In the genomic region with DNA sequence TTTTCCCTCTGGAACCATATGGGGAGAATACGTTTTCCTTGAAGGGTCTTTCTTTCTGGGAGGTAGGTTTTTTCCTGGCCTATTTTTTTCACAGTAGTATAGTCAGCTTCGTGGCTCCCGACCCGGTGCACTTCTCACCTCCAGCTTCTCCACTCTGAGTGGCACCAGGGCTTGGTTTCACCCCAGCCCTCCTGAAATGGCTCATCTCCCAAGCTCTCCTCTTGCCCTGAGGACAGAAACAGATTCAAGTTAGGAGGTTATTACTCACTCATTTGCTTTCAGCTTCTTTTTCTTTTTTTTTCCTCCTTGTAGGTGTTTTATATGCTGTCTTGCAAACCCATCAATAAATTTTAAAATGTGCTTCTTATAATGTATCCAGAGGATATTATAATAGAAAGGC, we compare ENCODE assay signal across 23 cellular contexts.
"Had no signal": no experiment of that assay in that cellular context is flagged by ENCODE, and none has a peak within 500 bp of the region (broad histone marks: within the 10 kb centered on the region; RNA-seq: fewer than 3 reads in every experiment).

No MANE protein-coding gene starts in this region.

- H3K4me3 ChIP-seq: hepatocyte, ovary, psoas muscle, skin epidermis, suprapubic skin, tibial nerve had no signal

- ATAC-seq: activated T-cell treated with anti-CD3 and anti-CD28 coated beads, Interleukin-2, amount 50 U/mL, for 72 hours; left ventricle myocardium superior; natural killer cell treated with Interleukin-12 subunit alpha and Interleukin-12 subunit beta and Interleukin-15 and Interleukin-18, amount 100 ng/mL, for 72 hours; psoas muscle; right cardiac atrium; stimulated activated effector memory CD8-positive, alpha-beta T cell treated with anti-CD3 and anti-CD28 coated beads, Interleukin-12 subunit alpha, Interleukin-12 subunit beta, amount 100 ng/mL, for 72 hours; stimulated activated naive CD8-positive, alpha-beta T cell treated with anti-CD3 and anti-CD28 coated beads, Interleukin-15, amount 100 ng/mL, for 72 hours had no signal

- H3K4me1 Mint-ChIP-seq: immature natural killer cell; stimulated activated effector memory CD8-positive, alpha-beta T cell treated with anti-CD3 and anti-CD28 coated beads, Interleukin-12 subunit alpha, Interleukin-12 subunit beta, amount 100 ng/mL, for 72 hours; stimulated activated naive CD8-positive, alpha-beta T cell treated with anti-CD3 and anti-CD28 coated beads, Interleukin-15, amount 100 ng/mL, for 72 hours had no signal

- H3K4me1 ChIP-seq: psoas muscle, suprapubic skin, tibial nerve had no signal

- H3K36me3 ChIP-seq: neutrophil, ovary, suprapubic skin, tibial nerve had no signal

- H3K27me3 Mint-ChIP-seq: activated CD4-positive, alpha-beta memory T cell treated with anti-CD3 and anti-CD28 coated beads for 36 hours; dendritic cell treated with granulocyte-macrophage colony-stimulating factor and Interleukin-4, amounts not matched to agents 40 ng/mL and 50 ng/mL, for 4 days; natural killer cell treated with Interleukin-12 subunit alpha and Interleukin-12 subunit beta and Interleukin-15 and Interleukin-18, amount 100 ng/mL, for 72 hours had no signal

- H3K36me3 Mint-ChIP-seq: activated CD4-positive, alpha-beta memory T cell treated with anti-CD3 and anti-CD28 coated beads for 36 hours; immature natural killer cell; stimulated activated effector memory CD8-positive, alpha-beta T cell treated with anti-CD3 and anti-CD28 coated beads, Interleukin-12 subunit alpha, Interleukin-12 subunit beta, amount 100 ng/mL, for 72 hours had no signal

- H3K9me3 ChIP-seq: neutrophil, ovary had no signal

- H3K27ac Mint-ChIP-seq: activated CD4-positive, alpha-beta memory T cell treated with anti-CD3 and anti-CD28 coated beads for 36 hours; activated naive CD4-positive, alpha-beta T cell treated with anti-CD3 and anti-CD28 coated beads for 36 hours; activated T-cell treated with anti-CD3 and anti-CD28 coated beads, Interleukin-2, amount 50 U/mL, for 72 hours; dendritic cell treated with granulocyte-macrophage colony-stimulating factor and Interleukin-4, amounts not matched to agents 40 ng/mL and 50 ng/mL, for 4 days; immature natural killer cell; natural killer cell treated with Interleukin-12 subunit alpha and Interleukin-12 subunit beta and Interleukin-15 and Interleukin-18, amount 100 ng/mL, for 72 hours; stimulated activated effector memory CD8-positive, alpha-beta T cell treated with anti-CD3 and anti-CD28 coated beads, Interleukin-12 subunit alpha, Interleukin-12 subunit beta, amount 100 ng/mL, for 72 hours; stimulated activated naive CD8-positive, alpha-beta T cell treated with anti-CD3 and anti-CD28 coated beads, Interleukin-15, amount 100 ng/mL, for 72 hours had no signal

- H3K27me3 ChIP-seq: hepatocyte, neutrophil, ovary, suprapubic skin, tibial nerve had no signal

- DNase-seq: activated CD4-positive, alpha-beta memory T cell treated with anti-CD3 and anti-CD28 coated beads for 36 hours; activated CD4-positive, alpha-beta T cell treated with anti-CD3 and anti-CD28 coated beads for 48 hours; activated effector memory CD4-positive, alpha-beta T cell treated with Interleukin-2 at 50 U/mL for 16 hours; activated naive CD4-positive, alpha-beta T cell treated with anti-CD3 and anti-CD28 coated beads for 36 hours; activated T-cell treated with anti-CD3 and anti-CD28 coated beads, Interleukin-2, amount 50 U/mL, for 72 hours; effector CD4-positive, alpha-beta T cell; foreskin melanocyte; immature natural killer cell; left ventricle myocardium superior; ovary; psoas muscle; right cardiac atrium; stimulated activated CD4-positive, alpha-beta T cell treated with anti-CD3 and anti-CD28 coated beads, Interleukin-2, amount 100 ng/mL, for 24 hours; stimulated activated naive CD8-positive, alpha-beta T cell treated with anti-CD3 and anti-CD28 coated beads, Interleukin-15, amount 100 ng/mL, for 72 hours; T1000 had no signal

- H3K4me3 Mint-ChIP-seq: activated CD4-positive, alpha-beta memory T cell treated with anti-CD3 and anti-CD28 coated beads for 36 hours; activated naive CD4-positive, alpha-beta T cell treated with anti-CD3 and anti-CD28 coated beads for 36 hours; activated T-cell treated with anti-CD3 and anti-CD28 coated beads, Interleukin-2, amount 50 U/mL, for 72 hours; dendritic cell treated with granulocyte-macrophage colony-stimulating factor and Interleukin-4, amounts not matched to agents 40 ng/mL and 50 ng/mL, for 4 days; immature natural killer cell; natural killer cell treated with Interleukin-12 subunit alpha and Interleukin-12 subunit beta and Interleukin-15 and Interleukin-18, amount 100 ng/mL, for 72 hours; stimulated activated effector memory CD8-positive, alpha-beta T cell treated with anti-CD3 and anti-CD28 coated beads, Interleukin-12 subunit alpha, Interleukin-12 subunit beta, amount 100 ng/mL, for 72 hours; stimulated activated naive CD8-positive, alpha-beta T cell treated with anti-CD3 and anti-CD28 coated beads, Interleukin-15, amount 100 ng/mL, for 72 hours had no signal

- H3K27ac ChIP-seq: hepatocyte, neutrophil, ovary, psoas muscle, skin epidermis, suprapubic skin, tibial nerve had no signal
